ENCODE assay signal across 1 cellular context in genomic region chr6:90466191-90466940, GRCh38.
A peak's percentile ranks its signal among the peaks of the same experiment; 100 is the strongest.
TF ChIP-seq lines count a peak whose summit lies in the region.

No MANE protein-coding gene starts in this region.

TF ChIP-seq in K562, 482 proteins besides CTCF, POLR2A, EP300 and RAD21 (continued from another document):
- TF ChIP-seq FIP1L1 (IDR thresholded peaks at IDR 0.05; ENCODE audit: low read depth, low read length, poor library complexity, severe bottlenecking) (no peak), DACH1 (IDR thresholded peaks at IDR 0.05; ENCODE audit: partially characterized antibody) (peak; percentile 67), MIER1 (IDR thresholded peaks at IDR 0.05; ENCODE audit: low read depth) (0 out of 2 replicates have a peak, but pooled peaks have one; percentile 19), FOSL1 (tag; conservative IDR thresholded peaks at IDR 0.05) (peak; percentile 90), NKRF (IDR thresholded peaks at IDR 0.05; ENCODE audit: borderline replicate concordance) (no peak), FOXK1 (CRISPR knock-in tag; IDR thresholded peaks at IDR 0.05; ENCODE audit: borderline replicate concordance) (no peak), RFX1 (IDR thresholded peaks at IDR 0.05) (peak; percentile 88), ZFX (CRISPR knock-in tag; IDR thresholded peaks at IDR 0.05) (no peak), KDM1A (IDR thresholded peaks at IDR 0.05) (no peak), BHLHE40 (IDR thresholded peaks at IDR 0.05; ENCODE audit: low read length) (peak; percentile 29; the same call in 1 of the 2 replicates), TCF3 (CRISPR knock-in tag; IDR thresholded peaks at IDR 0.05) (peak; percentile 68), CBX8 (IDR thresholded peaks at IDR 0.05; ENCODE audit: borderline replicate concordance, extremely low read depth, low read depth, low read length, poor library complexity, severe bottlenecking) (no peak), ZNF639 (CRISPR knock-in tag; conservative IDR thresholded peaks at IDR 0.05 in 1 of 2, IDR thresholded peaks at IDR 0.05 in 1 of 2) (no peak), EGR1 (conservative IDR thresholded peaks at IDR 0.05) (peak; percentile 55), POLR2G (IDR thresholded peaks at IDR 0.05; ENCODE audit: low read depth, low read length) (no peak), GATAD2A (IDR thresholded peaks at IDR 0.05) (no peak), BRD9 (IDR thresholded peaks at IDR 0.05; ENCODE audit: low read depth, partially characterized antibody) (peak; percentile 32), THRAP3 (IDR thresholded peaks at IDR 0.05; ENCODE audit: borderline replicate concordance) (no peak), DPF2 (IDR thresholded peaks at IDR 0.05) (peak; percentile 87), GATA2 (CRISPR knock-in tag; IDR thresholded peaks at IDR 0.05) (peak; percentile 33; the same call in 1 of the 2 replicates)
TF ChIP-seq in K562: peak in this region for 54.
